In genomic region chr3:153151037-153151436, GRCh38 we compare ENCODE assay signal across 32 cellular contexts.
"Had no signal": no experiment of that assay in that cellular context is flagged by ENCODE, and none has a peak within 500 bp of the region (broad histone marks: within the 10 kb centered on the region; RNA-seq: fewer than 3 reads in every experiment).

No MANE protein-coding gene starts in this region.

- H3K4me1 ChIP-seq: adrenal gland, body of pancreas, gastroesophageal sphincter, pancreas, prostate gland, sigmoid colon, upper lobe of left lung had no signal

- DNase-seq: activated CD4-positive, alpha-beta memory T cell treated with anti-CD3 and anti-CD28 coated beads for 36 hours; activated CD4-positive, alpha-beta T cell treated with anti-CD3 and anti-CD28 coated beads for 48 hours; activated CD8-positive, alpha-beta memory T cell treated with anti-CD3 and anti-CD28 coated beads, Interleukin-2, amount 50 U/mL, for 4 hours; activated effector memory CD4-positive, alpha-beta T cell treated with anti-CD3 and anti-CD28 coated beads, Interleukin-2, amount 50 U/mL, for 16 hours; activated naive CD4-positive, alpha-beta T cell treated with anti-CD3 and anti-CD28 coated beads for 36 hours; activated naive CD8-positive, alpha-beta T cell treated with anti-CD3 and anti-CD28 coated beads for 36 hours; activated T-cell treated with anti-CD3 and anti-CD28 coated beads, Interleukin-2, amount 50 U/mL, for 1 hour; aorta; body of pancreas; effector memory CD4-positive, alpha-beta T cell; erythroblast; hippocampal formation; kidney; left colon; mammary epithelial cell; naive thymus-derived CD4-positive, alpha-beta T cell; nucleus accumbens; pancreas; retina; sigmoid colon; small intestine; stimulated activated CD4-positive, alpha-beta T cell treated with anti-CD3 and anti-CD28 coated beads, Interleukin-4, amount 100 ng/mL, for 24 hours; stimulated activated naive CD8-positive, alpha-beta T cell treated with anti-CD3 and anti-CD28 coated beads, Interleukin-15, amount 100 ng/mL, for 72 hours; substantia nigra; T-helper 9 cell; upper lobe of left lung; WERI-Rb-1 had no signal

- ATAC-seq: activated CD4-positive, CD25-positive, alpha-beta regulatory T cell treated with anti-CD3 and anti-CD28 coated beads, Interleukin-2, amount 50 U/mL, for 24 hours; body of pancreas; gastroesophageal sphincter; left colon; naive thymus-derived CD4-positive, alpha-beta T cell; pancreas; stimulated activated effector memory CD8-positive, alpha-beta T cell treated with anti-CD3 and anti-CD28 coated beads, Interleukin-12 subunit alpha, Interleukin-12 subunit beta, amount 100 ng/mL, for 72 hours; stimulated activated naive CD8-positive, alpha-beta T cell treated with anti-CD3 and anti-CD28 coated beads, Interleukin-15, amount 100 ng/mL, for 72 hours had no signal

- H3K27ac ChIP-seq: adrenal gland, body of pancreas, gastroesophageal sphincter, pancreas, prostate gland, sigmoid colon, upper lobe of left lung, WERI-Rb-1 had no signal

- H3K36me3 ChIP-seq: adrenal gland, gastroesophageal sphincter, pancreas, prostate gland, sigmoid colon, upper lobe of left lung, WERI-Rb-1 had no signal

- H3K9me3 ChIP-seq: adrenal gland, body of pancreas, gastroesophageal sphincter, pancreas, prostate gland, sigmoid colon, upper lobe of left lung had no signal

- H3K27me3 ChIP-seq: adrenal gland, body of pancreas, gastroesophageal sphincter, pancreas, sigmoid colon, upper lobe of left lung had no signal

- H3K4me3 ChIP-seq: adrenal gland, body of pancreas, gastroesophageal sphincter, pancreas, prostate gland, sigmoid colon, upper lobe of left lung had no signal
